9 cellular contexts compared by ENCODE assay signal in genomic region chr22:37309221-37310074, GRCh38. TPM values are rescaled to one million over a fixed set of nuclear protein-coding genes. Genes with fewer than 3 reads are reported as not detected.
DNase-seq lines count a peak whose midpoint lies in the region; ATAC-seq and TF ChIP-seq lines count a peak whose summit lies in the region.
"Had no signal": no experiment of that assay in that cellular context is flagged by ENCODE, and none has a peak within 500 bp of the region (broad histone marks: within the 10 kb centered on the region; RNA-seq: fewer than 3 reads in every experiment).

No MANE protein-coding gene starts in this region.

- TF ChIP-seq POLR2A in stomach (IDR thresholded peaks at IDR 0.05), result no peak

- peak overlapping the region; percentile 54 for H3K27ac Mint-ChIP-seq in activated naive CD8-positive, alpha-beta T cell treated with anti-CD3 and anti-CD28 coated beads, Interleukin-2, amount 50 U/mL, for 24 hours

- no peaks in the 10 kb centered on the region for H3K36me3 ChIP-seq in RWPE2 (ENCODE audit: low read depth)
- peaks cover 0 to 11% (median 1%) of the 10 kb centered on the region in 4 donors for H3K36me3 ChIP-seq in stomach

- DNase-seq in activated T-cell treated with anti-CD3 and anti-CD28 coated beads for 1 hour (ENCODE audit: low read depth) (peak; percentile 33), activated T-cell treated with anti-CD3 and anti-CD28 coated beads for 4 hours (no peak), RWPE2 (ENCODE audit: low spot score) (no peak), stomach (no peak), NCI-H1092 (lab: John Stamatoyannopoulos, UW) (no peak), AG20443 (ENCODE audit: low spot score) (no peak), ACHN (no peak)
- peak; percentile 58 for DNase-seq in activated naive CD8-positive, alpha-beta T cell treated with anti-CD3 and anti-CD28 coated beads, Interleukin-2, amount 50 U/mL, for 24 hours
- DNase-seq: hypothalamus had no signal

- no peaks in the 10 kb centered on the region for H3K9me3 Mint-ChIP-seq in activated naive CD8-positive, alpha-beta T cell treated with anti-CD3 and anti-CD28 coated beads, Interleukin-2, amount 50 U/mL, for 24 hours

- no peaks in the 10 kb centered on the region for H3K27me3 ChIP-seq in RWPE2 (ENCODE audit: insufficient read depth, poor library complexity, severe bottlenecking)
- H3K27me3 ChIP-seq in stomach, result peaks cover 0 to 13% (median 0%) of the 10 kb centered on the region in 3 donors

- TF ChIP-seq EP300 in stomach (IDR thresholded peaks at IDR 0.05), result no peak

- H3K36me3 Mint-ChIP-seq in activated naive CD8-positive, alpha-beta T cell treated with anti-CD3 and anti-CD28 coated beads, Interleukin-2, amount 50 U/mL, for 24 hours (ENCODE audit: low read depth), result peaks cover 6% of the 10 kb centered on the region

- no peak for ATAC-seq in RWPE2 (ENCODE audit: low read depth)
- peak; percentile 33 for ATAC-seq in activated naive CD8-positive, alpha-beta T cell treated with anti-CD3 and anti-CD28 coated beads, Interleukin-2, amount 50 U/mL, for 24 hours

- H3K4me1 ChIP-seq in RWPE2 (ENCODE audit: insufficient read depth, poor library complexity, severe bottlenecking) (peaks cover 42% of the 10 kb centered on the region), stomach (peaks cover 21 to 73% (median 32%) of the 10 kb centered on the region in 4 donors)

- 73 to 85% (median 77%) methylated on average over 9 to 25 of the region's 25 CpGs for WGBS in stomach, 5 donors

- H3K4me3 ChIP-seq in RWPE2 (ENCODE audit: severe bottlenecking) (no peak overlapping the region), stomach (no peak overlapping the region)

- no peaks in the 10 kb centered on the region for H3K27me3 Mint-ChIP-seq in activated naive CD8-positive, alpha-beta T cell treated with anti-CD3 and anti-CD28 coated beads, Interleukin-2, amount 50 U/mL, for 24 hours

- H3K9me3 ChIP-seq in RWPE2 (ENCODE audit: severe bottlenecking), result no peaks in the 10 kb centered on the region
- H3K9me3 ChIP-seq in stomach, result no peaks in the 10 kb centered on the region

- peaks cover 83% of the 10 kb centered on the region for H3K4me1 Mint-ChIP-seq in activated naive CD8-positive, alpha-beta T cell treated with anti-CD3 and anti-CD28 coated beads, Interleukin-2, amount 50 U/mL, for 24 hours

- no peak for TF ChIP-seq CTCF in RWPE2 (IDR thresholded peaks at IDR 0.05; ENCODE audit: poor library complexity, severe bottlenecking)
- TF ChIP-seq CTCF in stomach (IDR thresholded peaks at IDR 0.05), result no peak

- intact Hi-C loops in stomach (cut with DNase I; ENCODE audit: low total_unique reads), result loop anchor here (10.0 kb wide), 1 partner anchor 125 kb away; no protein-coding TSS in a partner anchor

- in situ Hi-C loops in ACHN (cut with HindIII; ENCODE audit: low pct_ligation_motif_present, low pct_unique_long_range_greater_than_20kb, low sequenced_read_pairs), result no loop called here

- peak overlapping the region; percentile 32 for H3K4me3 Mint-ChIP-seq in activated naive CD8-positive, alpha-beta T cell treated with anti-CD3 and anti-CD28 coated beads, Interleukin-2, amount 50 U/mL, for 24 hours

- H3K27ac ChIP-seq in RWPE2 (ENCODE audit: poor library complexity, severe bottlenecking), result peak overlapping the region; percentile 98
- H3K27ac ChIP-seq in stomach, result peak overlapping the region in 3 of 5 donors; percentile 10 to 56 (median 43)

RNA-seq across cellular contexts. Expression of gene CYTH4, which starts 27.1 kb away (rescaled TPM):
- total RNA-seq in stomach, result 10 to 100 TPM in 2 of 5 donors, 1 to 10 TPM in 2, not detected in 1; 4.2 to 77.0 (median 12.5) TPM
- polyA plus RNA-seq in stomach, result 1 to 10 TPM; 1.9 to 6.0 (median 5.0) TPM

Comparison
In these comparisons a context has a peak if more than half of its experiments do, and no peak if none do; other contexts are left out.
1. DNase-seq: peak in activated T-cell treated with anti-CD3 and anti-CD28 coated beads for 1 hour (single experiment) and activated naive CD8-positive, alpha-beta T cell treated with anti-CD3 and anti-CD28 coated beads, Interleukin-2, amount 50 U/mL, for 24 hours (single experiment); none in activated T-cell treated with anti-CD3 and anti-CD28 coated beads for 4 hours (single experiment), RWPE2 (single experiment), stomach (single experiment), NCI-H1092 (single experiment), AG20443 (single experiment) and ACHN (single experiment).